26 cellular contexts compared by ENCODE assay signal in genomic region chr16:47386201-47386718, GRCh38.
"Had no signal": no experiment of that assay in that cellular context is flagged by ENCODE, and none has a peak within 500 bp of the region (broad histone marks: within the 10 kb centered on the region; RNA-seq: fewer than 3 reads in every experiment).

No MANE protein-coding gene starts in this region.

- H3K4me1 ChIP-seq: esophagus squamous epithelium, gastroesophageal sphincter, testis had no signal

- ATAC-seq: gastroesophageal sphincter; left cardiac atrium; mucosa of descending colon; naive thymus-derived CD8-positive, alpha-beta T cell; right cardiac atrium; stimulated activated memory B cell treated with anti-CD40 and anti-IgM and Interleukin-4, amounts not matched to agents 10 μg/mL and 1 μg/mL and 100 μg/mL, for 72 hours; stimulated activated naive CD8-positive, alpha-beta T cell treated with anti-CD3 and anti-CD28 coated beads, Interleukin-15, amount 100 ng/mL, for 72 hours had no signal

- H3K36me3 ChIP-seq: esophagus squamous epithelium, left ventricle myocardium inferior, neural progenitor cell, ovary had no signal

- H3K4me1 Mint-ChIP-seq: immature natural killer cell; stimulated activated naive CD8-positive, alpha-beta T cell treated with anti-CD3 and anti-CD28 coated beads, Interleukin-15, amount 100 ng/mL, for 72 hours had no signal

- H3K4me3 ChIP-seq: esophagus squamous epithelium, gastroesophageal sphincter, left ventricle myocardium inferior, lung, mucosa of descending colon, neural progenitor cell, ovary, smooth muscle cell, testis, tibial nerve had no signal

- H3K27ac ChIP-seq: esophagus squamous epithelium, gastroesophageal sphincter, left ventricle myocardium inferior, neural progenitor cell, ovary, testis, tibial nerve had no signal

- H3K36me3 Mint-ChIP-seq: neural progenitor cell had no signal

- H3K27ac Mint-ChIP-seq: neural progenitor cell; stimulated activated memory B cell treated with anti-CD40 and anti-IgM and Interleukin-4, amounts not matched to agents 10 μg/mL and 1 μg/mL and 100 μg/mL, for 72 hours had no signal

- DNase-seq: central memory CD4-positive, alpha-beta T cell; effector memory CD4-positive, alpha-beta T cell; esophagus squamous epithelium; foreskin fibroblast; glutamatergic neuron; immature natural killer cell; kidney; left cardiac atrium; left ventricle myocardium inferior; mesenchymal stem cell; mucosa of descending colon; naive thymus-derived CD8-positive, alpha-beta T cell; nucleus accumbens; ovary; right cardiac atrium; stimulated activated CD4-positive, alpha-beta T cell treated with anti-CD3 and anti-CD28 coated beads, Interleukin-4, amount 100 ng/mL, for 1 hour; stimulated activated CD8-positive, alpha-beta memory T cell treated with anti-CD3 and anti-CD28 coated beads, Interleukin-4, amount 100 ng/mL, for 48 hours; stimulated activated naive CD8-positive, alpha-beta T cell treated with anti-CD3 and anti-CD28 coated beads, Interleukin-15, amount 100 ng/mL, for 72 hours; testis had no signal

- H3K9me3 ChIP-seq: esophagus squamous epithelium, gastroesophageal sphincter, left ventricle myocardium inferior, mucosa of descending colon, ovary, testis, tibial nerve had no signal

- H3K9me3 Mint-ChIP-seq: immature natural killer cell; naive thymus-derived CD8-positive, alpha-beta T cell; neural progenitor cell; stimulated activated memory B cell treated with anti-CD40 and anti-IgM and Interleukin-4, amounts not matched to agents 10 μg/mL and 1 μg/mL and 100 μg/mL, for 72 hours; stimulated activated naive CD8-positive, alpha-beta T cell treated with anti-CD3 and anti-CD28 coated beads, Interleukin-15, amount 100 ng/mL, for 72 hours had no signal

- H3K27me3 ChIP-seq: esophagus squamous epithelium, gastroesophageal sphincter, neural progenitor cell, ovary, testis, tibial nerve had no signal

- H3K4me3 Mint-ChIP-seq: immature natural killer cell; naive thymus-derived CD8-positive, alpha-beta T cell; neural progenitor cell; stimulated activated memory B cell treated with anti-CD40 and anti-IgM and Interleukin-4, amounts not matched to agents 10 μg/mL and 1 μg/mL and 100 μg/mL, for 72 hours; stimulated activated naive CD8-positive, alpha-beta T cell treated with anti-CD3 and anti-CD28 coated beads, Interleukin-15, amount 100 ng/mL, for 72 hours had no signal

- H3K9ac ChIP-seq: neural progenitor cell had no signal

- H3K27me3 Mint-ChIP-seq: naive thymus-derived CD8-positive, alpha-beta T cell; progenitor cell of endocrine pancreas; stimulated activated memory B cell treated with anti-CD40 and anti-IgM and Interleukin-4, amounts not matched to agents 10 μg/mL and 1 μg/mL and 100 μg/mL, for 72 hours; stimulated activated naive CD8-positive, alpha-beta T cell treated with anti-CD3 and anti-CD28 coated beads, Interleukin-15, amount 100 ng/mL, for 72 hours had no signal
